Comparison of ENCODE assay signal across 23 cellular contexts in genomic region chr14:94366146-94366887, GRCh38. TPM values are rescaled to one million over a fixed set of nuclear protein-coding genes. Genes with fewer than 3 reads are reported as not detected.
A peak's percentile ranks its signal among the peaks of the same experiment; 100 is the strongest.
DNase-seq lines count a peak whose midpoint lies in the region; ATAC-seq, FAIRE-seq and TF ChIP-seq lines count a peak whose summit lies in the region.
"Had no signal": no experiment of that assay in that cellular context is flagged by ENCODE, and none has a peak within 500 bp of the region (broad histone marks: within the 10 kb centered on the region; RNA-seq: fewer than 3 reads in every experiment).

Gene SERPINA2 (minus strand): TSS chr14:94366698.

- POLR2A ChIA-PET in H1 (lab: Charles Lee; ENCODE audit: partially characterized antibody): no interaction called here

- H4K8ac ChIP-seq in H1 (ENCODE audit: extremely low read depth, insufficient read depth, low read length): no peak within 1 kb of the TSS

- TF ChIP-seq POLR2A in H1 (IDR thresholded peaks at IDR 0.05; ENCODE audit: control extremely low read depth in 1 of 2, low read depth in 2 of 2, low read length in 2 of 2) (no peak), sigmoid colon (IDR thresholded peaks at IDR 0.05) (no peak)

- no peak for FAIRE-seq in H1 (lab: Jason Lieb, UNC)
- FAIRE-seq: GM12891, K562 had no signal

- peak within 1 kb of the TSS in 3 of 11 experiments; percentile 54 to 67 (median 59); a peak in 4 of 22 replicates for H3K9ac ChIP-seq in BLaER1 treated with 17β-estradiol and CSF1 and Interleukin-3, amounts not matched to agents 10 nM and 100 nM
- H3K9ac ChIP-seq in H1 (replicated peaks in 1 of 4; ENCODE audit: extremely low read depth in 1 of 4, low read depth in 3 of 4, low read length in 3 of 4): no peak within 1 kb of the TSS
- H3K9ac ChIP-seq: BLaER1 had no signal

- DNase-seq in Calu3: peak; percentile 36
- no peak for DNase-seq in H1 (ENCODE audit: low read depth in 1 of 2, low spot score in 2 of 2)
- DNase-seq in sigmoid colon: peak; percentile 46
- DNase-seq in SW 1271 (lab: John Stamatoyannopoulos, UW): no peak
- DNase-seq in central memory CD4-positive, alpha-beta T cell: no peak
- DNase-seq: CD8-positive, alpha-beta T cell; DMS153; MG63; NCI-H1048; NCI-H1417 treated with DMSO at 0.1 percent for 48 hours; NCI-H187; NCI-H446; NCI-H526; OCI-M1; SHP77 had no signal

- H2BK120ac ChIP-seq in H1 (replicated peaks; ENCODE audit: low read depth, low read length): no peak within 1 kb of the TSS

- no peaks in the 10 kb centered on the region for H3K79me1 ChIP-seq in H1 (ENCODE audit: low read depth, low read length)

- H2BK20ac ChIP-seq in H1 (ENCODE audit: low read length): no peak within 1 kb of the TSS

- no peaks in the 10 kb centered on the region for H3K27me3 ChIP-seq in BLaER1 treated with 17β-estradiol and CSF1 and Interleukin-3, amounts not matched to agents 10 nM and 100 nM
- no peaks in the 10 kb centered on the region for H3K27me3 ChIP-seq in H1 (replicated peaks in 1 of 4; ENCODE audit: control insufficient read depth in 3 of 4, extremely low read depth in 1 of 4, insufficient read depth in 3 of 4, low read length in 3 of 4)
- no peaks in the 10 kb centered on the region for H3K27me3 ChIP-seq in sigmoid colon
- H3K27me3 ChIP-seq: BLaER1, MG63 had no signal

- TF ChIP-seq CTCF in Calu3 (IDR thresholded peaks at IDR 0.05; ENCODE audit: unreplicated experiment) (no peak), H1 (IDR thresholded peaks at IDR 0.05; ENCODE audit: control extremely low read depth in 1 of 3, insufficient read depth in 1 of 3, low read depth in 1 of 3, low read length in 3 of 3) (peak in 1 of 3 experiments; percentile 23; a peak in 1 of 4 replicates), sigmoid colon (IDR thresholded peaks at IDR 0.05) (no peak)

- TF ChIP-seq EP300 in H1 (IDR thresholded peaks at IDR 0.05; ENCODE audit: borderline replicate concordance in 1 of 2, low read depth in 2 of 2, low read length in 2 of 2): no peak
- no peak for TF ChIP-seq EP300 in sigmoid colon (IDR thresholded peaks at IDR 0.05)

- intact Hi-C loops in Calu3 (cut with micrococcal nuclease; ENCODE audit: unreplicated experiment): no loop called here
- intact Hi-C loops in sigmoid colon (cut with DNase I): no loop called here

- WGBS in H1 (ENCODE audit: extremely low coverage in 1 of 2, insufficient coverage in 1 of 2, insufficient read length in 1 of 2, insufficient replicate concordance in 2 of 2, low coverage in 1 of 2, low lambda C conversion rate in 2 of 2, missing lambda C conversion rate in 1 of 2), 2 experiments: 87% methylated on average over 14 of the region's 14 CpGs; no CpG with 5 or more reads in 1 of the 2 experiments
- 87 to 88% methylated on average over 14 of the region's 14 CpGs for WGBS in sigmoid colon, 2 donors

- H3K18ac ChIP-seq in H1 (ENCODE audit: extremely low read depth, low read length): no peak within 1 kb of the TSS

- H3K23ac ChIP-seq in H1 (ENCODE audit: insufficient read length): no peak within 1 kb of the TSS

- peak within 1 kb of the TSS in 8 of 11 experiments; percentile 37 to 84 (median 73); a peak in 15 of 22 replicates for H3K4me2 ChIP-seq in BLaER1 treated with 17β-estradiol and CSF1 and Interleukin-3, amounts not matched to agents 10 nM and 100 nM
- H3K4me2 ChIP-seq in H1 (ENCODE audit: insufficient read depth in 1 of 2, low read depth in 2 of 2, low read length in 2 of 2): no peak within 1 kb of the TSS
- H3K4me2 ChIP-seq: BLaER1 had no signal

- H3K79me2 ChIP-seq in H1 (ENCODE audit: control insufficient read depth in 1 of 2, insufficient read depth in 2 of 2, low read length in 2 of 2): peaks cover 0 to 3% of the 10 kb centered on the region in 2 experiments; a peak in 1 of 4 replicates

- H3K4me3 Mint-ChIP-seq in Calu3 (ENCODE audit: low read depth, unreplicated experiment): no peak within 1 kb of the TSS
- H3K4me3 Mint-ChIP-seq: CD8-positive, alpha-beta T cell had no signal

- H3K27ac ChIP-seq in BLaER1 treated with 17β-estradiol and CSF1 and Interleukin-3, amounts not matched to agents 10 nM and 100 nM: peak within 1 kb of the TSS in 6 of 11 experiments; percentile 47 to 89 (median 76); a peak in 12 of 22 replicates
- H3K27ac ChIP-seq in H1 (ENCODE audit: low read depth, low read length) (no peak within 1 kb of the TSS), sigmoid colon (no peak within 1 kb of the TSS)
- H3K27ac ChIP-seq: BLaER1 had no signal

- H3K4me1 Mint-ChIP-seq in Calu3 (ENCODE audit: low read depth, unreplicated experiment): no peaks in the 10 kb centered on the region

- no peaks in the 10 kb centered on the region for H3K27me3 Mint-ChIP-seq in Calu3 (ENCODE audit: unreplicated experiment)

- H2AK5ac ChIP-seq in H1 (ENCODE audit: low read depth, low read length): no peak within 1 kb of the TSS

- no peak within 1 kb of the TSS for H3K4me3 ChIP-seq in BLaER1 treated with 17β-estradiol and CSF1 and Interleukin-3, amounts not matched to agents 10 nM and 100 nM
- H3K4me3 ChIP-seq in H1 (ENCODE audit: extremely low read depth in 1 of 4, insufficient read depth in 2 of 4, low read depth in 3 of 4, low read length in 4 of 4) (no peak within 1 kb of the TSS), sigmoid colon (no peak within 1 kb of the TSS)
- H3K4me3 ChIP-seq: BLaER1, K562, MG63 had no signal

- no peak within 1 kb of the TSS for H3K27ac Mint-ChIP-seq in Calu3 (ENCODE audit: unreplicated experiment)
- H3K27ac Mint-ChIP-seq: CD8-positive, alpha-beta T cell had no signal

- H2BK5ac ChIP-seq in H1 (ENCODE audit: low read depth, low read length): no peak within 1 kb of the TSS

- no peaks in the 10 kb centered on the region for H3K9me3 ChIP-seq in BLaER1 treated with 17β-estradiol and CSF1 and Interleukin-3, amounts not matched to agents 10 nM and 100 nM (replicated peaks in 1 of 11)
- H3K9me3 ChIP-seq in H1 (ENCODE audit: insufficient read depth in 2 of 2, low read depth in 1 of 2, low read length in 1 of 2) (no peaks in the 10 kb centered on the region), sigmoid colon (no peaks in the 10 kb centered on the region)
- H3K9me3 ChIP-seq: BLaER1, MG63 had no signal

- no peaks in the 10 kb centered on the region for H3K9me3 Mint-ChIP-seq in Calu3 (ENCODE audit: low read depth, unreplicated experiment)
- H3K9me3 Mint-ChIP-seq: CD8-positive, alpha-beta T cell had no signal

- H3K14ac ChIP-seq in H1 (ENCODE audit: insufficient read length): no peak within 1 kb of the TSS

- ATAC-seq in GM18858 (IDR thresholded peaks at IDR 0.05; ENCODE audit: unreplicated experiment): no peak
- ATAC-seq: CD8-positive, alpha-beta T cell; K562 had no signal

- peaks cover 7% of the 10 kb centered on the region; the same call in 1 of the 2 replicates for H3K23me2 ChIP-seq in H1 (ENCODE audit: low read depth, low read length)

- H2BK12ac ChIP-seq in H1 (ENCODE audit: low read depth, low read length): no peak within 1 kb of the TSS

- no peak for TF ChIP-seq RAD21 in H1 (IDR thresholded peaks at IDR 0.05 in 1 of 2, conservative IDR thresholded peaks at IDR 0.05 in 1 of 2; ENCODE audit: low read depth in 2 of 2, low read length in 2 of 2)

- BruUV-seq in Calu3 (replicated peaks; lab: Mats Ljungman, UMichigan): no TSS peak

- H2AFZ ChIP-seq in H1 (ENCODE audit: low read length): no peak within 1 kb of the TSS

- H4K91ac ChIP-seq in H1 (replicated peaks; ENCODE audit: insufficient read length, low read length): peak within 1 kb of the TSS; percentile 35

- H4K20me1 ChIP-seq in BLaER1 treated with 17β-estradiol and CSF1 and Interleukin-3, amounts not matched to agents 10 nM and 100 nM: no peaks in the 10 kb centered on the region
- no peaks in the 10 kb centered on the region for H4K20me1 ChIP-seq in H1 (replicated peaks in 1 of 2; ENCODE audit: control insufficient read depth in 1 of 2, insufficient read depth in 2 of 2, low read length in 2 of 2)
- H4K20me1 ChIP-seq: BLaER1 had no signal

- 0 out of 2 replicates have a peak within 1 kb of the TSS, but pooled peaks have one; percentile 46 for H2BK15ac ChIP-seq in H1 (ENCODE audit: low read length)

- H4K5ac ChIP-seq in H1 (ENCODE audit: insufficient read length, low read depth, low read length): no peak within 1 kb of the TSS

- no peaks in the 10 kb centered on the region for H3K36me3 ChIP-seq in BLaER1 treated with 17β-estradiol and CSF1 and Interleukin-3, amounts not matched to agents 10 nM and 100 nM
- H3K36me3 ChIP-seq in H1 (ENCODE audit: control insufficient read depth in 2 of 4, insufficient read depth in 4 of 4, low read length in 3 of 4): no peaks in the 10 kb centered on the region
- H3K36me3 ChIP-seq in sigmoid colon: no peaks in the 10 kb centered on the region
- H3K36me3 ChIP-seq: BLaER1, MG63 had no signal

- H3K4ac ChIP-seq in H1 (replicated peaks; ENCODE audit: insufficient read length, low read depth, low read length): no peak within 1 kb of the TSS

- CTCF ChIA-PET in Calu3 (lab: Charles Lee) (no interaction called here), H1 (lab: Charles Lee; ENCODE audit: partially characterized antibody) (interaction anchor here (0.9 to 3.6 kb wide), 4 partner anchors 9 to 191 kb away, joined by 4 to 24 read pairs (median 6); no protein-coding TSS in a partner anchor)

- H3K56ac ChIP-seq in H1 (replicated peaks; ENCODE audit: insufficient read length, low read depth, low read length): no peak within 1 kb of the TSS

- H3K4me1 ChIP-seq in BLaER1 treated with 17β-estradiol and CSF1 and Interleukin-3, amounts not matched to agents 10 nM and 100 nM: peaks cover 0 to 53% (median 24%) of the 10 kb centered on the region in 10 experiments; a peak in 14 of 20 replicates
- H3K4me1 ChIP-seq in H1 (replicated peaks in 1 of 4; ENCODE audit: control insufficient read depth in 3 of 4, insufficient read depth in 4 of 4, low read length in 3 of 4): peaks cover 0 to 2% (median 0%) of the 10 kb centered on the region in 4 experiments; a peak in 4 of 7 replicates
- H3K4me1 ChIP-seq in sigmoid colon: no peaks in the 10 kb centered on the region

- H3K36me3 Mint-ChIP-seq in Calu3 (ENCODE audit: insufficient read depth, unreplicated experiment): no peaks in the 10 kb centered on the region
- H3K36me3 Mint-ChIP-seq: CD8-positive, alpha-beta T cell had no signal

TF ChIP-seq in H1, 55 proteins besides CTCF, POLR2A, EP300 and RAD21 (continues in another document):
- TF ChIP-seq ATF3 (IDR thresholded peaks at IDR 0.05; ENCODE audit: insufficient read depth, low read depth, low read length): no peak

RNA-seq across cellular contexts. Expression of gene SERPINA2, which starts in this region (rescaled TPM):
- total RNA-seq in Calu3 (2022) (not detected in 2 replicates), sigmoid colon (not detected)
- not detected in 2 replicates for total RNA-seq in H1 (2021; fragmentation: NEBNext Ultra II Directional; extraction: Animal tissue kit (Norgen Biotek cat#: 25700))
- polyA plus RNA-seq in H1 (2011; rRNA removed) (not detected in 2 replicates), sigmoid colon (not detected)
- polyA plus RNA-seq in H1 (2011; cell fraction: cytosol; rRNA removed): not detected
- not detected for polyA plus RNA-seq in H1 (2011; cell fraction: nucleus; rRNA removed)
- polyA plus RNA-seq in H1 (2012, experiment 1 of 2): not detected in 4 replicates
- polyA plus RNA-seq in H1 (2012, experiment 2 of 2): not detected
- polyA plus RNA-seq in H1 (2013, experiment 1 of 2): not detected
- not detected for polyA plus RNA-seq in H1 (2013, experiment 2 of 2)
- not detected in 2 replicates for polyA minus RNA-seq in H1 (2011; rRNA and poly(A)+ RNA removed)
- not detected for polyA minus RNA-seq in H1 (2011; cell fraction: cytosol; rRNA and poly(A)+ RNA removed)
- not detected for polyA minus RNA-seq in H1 (2011; cell fraction: nucleus; rRNA and poly(A)+ RNA removed)
- total RNA-seq: CD8-positive, alpha-beta T cell; G401; H4; K562; LHCN-M2 had no signal
- polyA plus RNA-seq: K562 had no signal

Comparison
In these comparisons a context has a peak if more than half of its experiments do, and no peak if none do; other contexts are left out.
1. Peak in DNase-seq in Calu3; RNA of the gene not detected or under 1 TPM.
2. Peak in DNase-seq in sigmoid colon; RNA of the gene not detected or under 1 TPM.
3. H3K27ac ChIP-seq: peak in BLaER1 treated with 17β-estradiol and CSF1 and Interleukin-3, amounts not matched to agents 10 nM and 100 nM (6 of 11); none in H1 (single experiment) and sigmoid colon (0 of 4).
4. H3K4me2 ChIP-seq: peak in BLaER1 treated with 17β-estradiol and CSF1 and Interleukin-3, amounts not matched to agents 10 nM and 100 nM (8 of 11); none in H1 (0 of 2).